In genomic region chr14:94769413-94770250, GRCh38 we compare ENCODE assay signal across 8 cellular contexts.
DNase-seq lines count a peak whose midpoint lies in the region; ATAC-seq and TF ChIP-seq lines count a peak whose summit lies in the region.

GSC (minus strand) TSS chr14:94770113; CDS start chr14:94770015, 98 bp downstream.

- peak within 1 kb of the TSS; percentile 42 for H3K4me3 ChIP-seq in effector memory CD4-positive, alpha-beta T cell (ENCODE audit: insufficient read depth, low read depth, low read length, poor library complexity, severe bottlenecking)
- peak within 1 kb of the TSS; percentile 19 for H3K4me3 ChIP-seq in mucosa of stomach (ENCODE audit: low read length)

- H3K4me1 ChIP-seq in effector memory CD4-positive, alpha-beta T cell (ENCODE audit: control insufficient read depth, insufficient read depth, low read length, poor library complexity, severe bottlenecking): peaks cover 11% of the 10 kb centered on the region
- peaks cover 21% of the 10 kb centered on the region for H3K4me1 ChIP-seq in mucosa of stomach (ENCODE audit: control insufficient read depth, insufficient read depth, low read length)

- no peak within 1 kb of the TSS for H3K27ac ChIP-seq in effector memory CD4-positive, alpha-beta T cell (ENCODE audit: insufficient read depth, low read length, poor library complexity, severe bottlenecking)

- peaks cover 68% of the 10 kb centered on the region for H3K27me3 ChIP-seq in effector memory CD4-positive, alpha-beta T cell (replicated peaks; ENCODE audit: control insufficient read depth, insufficient read depth, low read length, poor library complexity, severe bottlenecking)
- peaks cover 90% of the 10 kb centered on the region for H3K27me3 ChIP-seq in mucosa of stomach (ENCODE audit: control insufficient read depth, insufficient read depth, low read length)

- TF ChIP-seq CTCF in GM20000 (IDR thresholded peaks at IDR 0.05; ENCODE audit: extremely low read depth, missing control alignments): no peak

- peak within 1 kb of the TSS; percentile 13 for H3K9ac ChIP-seq in mucosa of stomach (ENCODE audit: low read length)

- no peaks in the 10 kb centered on the region for H3K36me3 ChIP-seq in effector memory CD4-positive, alpha-beta T cell (ENCODE audit: control insufficient read depth, insufficient read depth, low read length)
- no peaks in the 10 kb centered on the region for H3K36me3 ChIP-seq in mucosa of stomach (ENCODE audit: control insufficient read depth, insufficient read depth, low read length)

- no peak for ATAC-seq in HG03571 (IDR thresholded peaks at IDR 0.05; ENCODE audit: unreplicated experiment)
- ATAC-seq in HG02642 (IDR thresholded peaks at IDR 0.05; ENCODE audit: poor library complexity, unreplicated experiment): no peak

- H3K9me3 ChIP-seq in effector memory CD4-positive, alpha-beta T cell (ENCODE audit: control insufficient read depth, low read length): no peaks in the 10 kb centered on the region
- H3K9me3 ChIP-seq in mucosa of stomach (ENCODE audit: control insufficient read depth, low read length): no peaks in the 10 kb centered on the region

- DNase-seq in GM20000 (ENCODE audit: low spot score) (peak; percentile 46), NCI-H774 (lab: John Stamatoyannopoulos, UW) (peak; percentile 14), GDM1 (lab: John Stamatoyannopoulos, UW) (no peak), NCI-H1436 (lab: John Stamatoyannopoulos, UW) (no peak)
- peak in 1 of 3 donors; percentile 1 for DNase-seq in effector memory CD4-positive, alpha-beta T cell

Comparison
In these comparisons a context has a peak if more than half of its experiments do, and no peak if none do; other contexts are left out.
1. DNase-seq: peak in GM20000 (single experiment) and NCI-H774 (single experiment); none in GDM1 (single experiment) and NCI-H1436 (single experiment).